Comparison of ENCODE assay signal across 8 cellular contexts in genomic region chr5:14399054-14399657, GRCh38.
A peak's percentile ranks its signal among the peaks of the same experiment; 100 is the strongest.
DNase-seq lines count a peak whose midpoint lies in the region; ATAC-seq and TF ChIP-seq lines count a peak whose summit lies in the region.

No MANE protein-coding gene starts in this region.

- no peaks in the 10 kb centered on the region for H3K9me3 ChIP-seq in PC-3 (ENCODE audit: low read length)
- no peaks in the 10 kb centered on the region for H3K9me3 ChIP-seq in mesodermal cell (ENCODE audit: control insufficient read depth, low read length)

- 44 to 58% methylated on average over 2 of the region's 3 CpGs for WGBS in mesodermal cell (ENCODE audit: insufficient coverage in 2 of 2), 2 experiments

- TF ChIP-seq CTCF in PC-3 (conservative IDR thresholded peaks at IDR 0.05; ENCODE audit: low read depth, low read length) (peak; percentile 91), dorsolateral prefrontal cortex (IDR thresholded peaks at IDR 0.05 in 54 of 56, conservative IDR thresholded peaks at IDR 0.05 in 2 of 56; ENCODE audit: low read depth in 1 of 56, partially characterized antibody in 56 of 56) (peak; percentile 51 to 85 (median 74))

- peaks cover 33% of the 10 kb centered on the region for H3K4me1 ChIP-seq in PC-3 (ENCODE audit: insufficient read depth, low read length)
- H3K4me1 ChIP-seq in mesodermal cell (ENCODE audit: control insufficient read depth, insufficient read depth, low read length, poor library complexity, severe bottlenecking) = peaks cover 42% of the 10 kb centered on the region

- ATAC-seq in PC-3 (peak; percentile 59), HG02840 (IDR thresholded peaks at IDR 0.05; ENCODE audit: low FRiP score, unreplicated experiment) (no peak), HG03520 (IDR thresholded peaks at IDR 0.05; ENCODE audit: unreplicated experiment) (no peak)

- no peaks in the 10 kb centered on the region for H3K9me2 ChIP-seq in PC-3 (replicated peaks; ENCODE audit: low read length)

- intact Hi-C loops in PC-3 (cut with micrococcal nuclease) = loop anchor here (1.0 kb wide), 1 partner anchor 249 kb away; no protein-coding TSS in a partner anchor
- intact Hi-C loops in dorsolateral prefrontal cortex (cut with DNase I) = loop anchor here in 1 of 2 donors (5.0 kb wide), 1 partner anchor 53 kb away; no protein-coding TSS in a partner anchor

- no TSS peak for BruUV-seq in PC-3 (replicated peaks; lab: Mats Ljungman, UMichigan)

- H3K4me3 ChIP-seq in PC-3 (ENCODE audit: low read length) = no peak overlapping the region
- H3K4me3 ChIP-seq in dorsolateral prefrontal cortex = no peak overlapping the region
- H3K4me3 ChIP-seq in mesodermal cell (ENCODE audit: extremely low read depth, insufficient read depth, low read length, poor library complexity, severe bottlenecking) = no peak overlapping the region

- peaks cover 1% of the 10 kb centered on the region for H3F3A ChIP-seq in PC-3 (ENCODE audit: low read length, unreplicated experiment)

- H3K27ac ChIP-seq in PC-3 (ENCODE audit: low read length) (peak overlapping the region; percentile 22), dorsolateral prefrontal cortex (peak overlapping the region in 3 of 59 donors; percentile 1 to 38 (median 9)), mesodermal cell (ENCODE audit: low read depth, low read length, severe bottlenecking) (peak overlapping the region; percentile 52)

- POLR2A ChIA-PET in PC-3 (lab: Charles Lee; ENCODE audit: unreplicated experiment) = no interaction called here

- no peaks in the 10 kb centered on the region for H4K20me1 ChIP-seq in PC-3 (ENCODE audit: low read length)

- H3K27me3 ChIP-seq in PC-3 (ENCODE audit: low read length) = no peaks in the 10 kb centered on the region
- H3K27me3 ChIP-seq in dorsolateral prefrontal cortex = no peaks in the 10 kb centered on the region

- H3K79me2 ChIP-seq in PC-3 (ENCODE audit: low read length) = peaks cover 30% of the 10 kb centered on the region

- no peak overlapping the region for H2AFZ ChIP-seq in PC-3 (ENCODE audit: low read length)

- H3K4me2 ChIP-seq in PC-3 (ENCODE audit: low read length) = peak overlapping the region; percentile 42; the same call in 1 of the 2 replicates

- DNase-seq in DMS53 treated with DMSO at 0.1 percent for 48 hours (lab: John Stamatoyannopoulos, UW; ENCODE audit: unreplicated experiment) (peak; percentile 43), HuH-7 (ENCODE audit: low spot score) (peak; percentile 61), PC-3 (peak; percentile 84), dorsolateral prefrontal cortex (peak in 1 of 10 donors; percentile 34), HPDE6-E6E7 (ENCODE audit: extremely low spot score) (no peak)

- CTCF ChIA-PET in PC-3 (lab: Charles Lee) = interaction anchor here (1.0 kb wide), 1 partner anchor 250 kb away, joined by 4 read pairs; no protein-coding TSS in a partner anchor

- no peak overlapping the region for H3K9ac ChIP-seq in PC-3 (ENCODE audit: low read length)

- H3K36me3 ChIP-seq in PC-3 (ENCODE audit: low read depth, low read length) = peaks cover 62% of the 10 kb centered on the region
- peaks cover 80% of the 10 kb centered on the region for H3K36me3 ChIP-seq in mesodermal cell (ENCODE audit: control insufficient read depth, insufficient read depth, low read length)
